15 cellular contexts compared by ENCODE assay signal in the genomic region with DNA sequence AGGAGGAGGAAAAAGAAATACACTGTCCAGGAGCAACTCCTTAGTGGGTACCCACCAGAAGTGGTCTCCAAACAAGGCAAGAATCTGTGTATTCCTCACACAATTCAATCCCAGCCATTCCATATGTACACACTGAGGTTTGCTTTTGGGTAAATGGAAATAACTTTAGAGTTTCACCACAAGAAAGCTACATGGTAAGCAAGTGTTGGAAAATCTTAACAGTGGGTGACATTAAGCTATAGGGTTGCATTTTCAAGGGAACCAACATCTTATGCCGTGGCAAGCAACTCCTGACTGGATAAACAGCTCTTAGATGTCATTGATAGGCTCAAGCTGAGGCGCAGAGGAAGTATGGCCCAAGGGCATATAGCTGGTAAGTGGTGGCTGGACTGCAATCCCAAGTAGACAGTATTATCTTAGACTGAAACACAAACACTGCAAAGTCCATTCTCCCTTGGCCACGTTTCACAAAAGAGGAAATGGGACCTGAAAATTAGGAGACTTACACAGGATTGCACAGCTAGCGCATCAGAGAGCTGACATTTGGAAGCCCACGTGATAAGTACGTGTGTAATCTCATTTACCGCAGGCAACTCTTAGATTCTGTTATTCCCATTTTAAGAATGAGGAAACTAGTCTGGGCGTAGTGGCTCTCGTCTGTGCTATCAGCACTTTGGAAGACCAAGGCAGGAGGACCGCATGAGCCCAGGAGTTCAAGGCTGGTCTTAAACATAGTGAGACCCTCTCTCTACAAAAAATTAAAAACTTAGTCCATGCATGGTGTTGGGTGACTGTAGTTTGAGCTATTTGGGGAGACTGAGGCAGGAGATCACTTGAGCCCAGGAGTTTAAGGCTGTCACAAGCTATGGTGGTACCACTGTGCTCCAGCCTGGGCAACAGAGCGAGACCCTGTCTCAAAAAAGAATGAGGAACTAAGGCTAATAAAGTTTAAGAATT. TPM values are rescaled to one million over a fixed set of nuclear protein-coding genes. Genes with fewer than 3 reads are reported as not detected.
DNase-seq lines count a peak whose midpoint lies in the region; TF ChIP-seq lines count a peak whose summit lies in the region.
"Had no signal": no experiment of that assay in that cellular context is flagged by ENCODE, and none has a peak within 500 bp of the region (broad histone marks: within the 10 kb centered on the region; RNA-seq: fewer than 3 reads in every experiment).

No MANE protein-coding gene starts in this region.

- H3K9me3 ChIP-seq in mammary epithelial cell (replicated peaks; ENCODE audit: insufficient read depth, low read length) (peaks cover 2% of the 10 kb centered on the region), A673 (ENCODE audit: low read depth, low read length, poor library complexity, severe bottlenecking) (no peaks in the 10 kb centered on the region)
- H3K9me3 ChIP-seq: A549, esophagus squamous epithelium, transverse colon had no signal

- 83% methylated on average over 11 of the region's 11 CpGs for WGBS in mammary epithelial cell (ENCODE audit: low coverage, missing lambda C conversion rate)

- CTCF ChIA-PET in MCF 10A (lab: Yijun Ruan, JAX), result interaction anchor here (0.6 to 1.7 kb wide), 3 partner anchors 9 to 124 kb away, joined by 4 to 5 read pairs (median 4); no protein-coding TSS in a partner anchor
- CTCF ChIA-PET in mammary epithelial cell (lab: Charles Lee; ENCODE audit: low non-redundant PET), result no interaction called here
- CTCF ChIA-PET in A673 (lab: Charles Lee), result no interaction called here

- no peak overlapping the region for H2AFZ ChIP-seq in mammary epithelial cell (ENCODE audit: low read depth, low read length)

- no peak overlapping the region for H3K27ac ChIP-seq in mammary epithelial cell (ENCODE audit: insufficient read depth, low read depth, low read length)
- no peak overlapping the region for H3K27ac ChIP-seq in A673 (ENCODE audit: low read depth, low read length, poor library complexity, severe bottlenecking)
- H3K27ac ChIP-seq: A549, esophagus squamous epithelium, transverse colon had no signal

- H4K20me1 ChIP-seq in mammary epithelial cell (ENCODE audit: insufficient read depth, low read length), result no peaks in the 10 kb centered on the region

- TF ChIP-seq CTCF in MCF 10A (IDR thresholded peaks at IDR 0.05; ENCODE audit: unreplicated experiment) (no peak), mammary epithelial cell (conservative IDR thresholded peaks at IDR 0.05 in 1 of 2, IDR thresholded peaks at IDR 0.05 in 1 of 2; ENCODE audit: extremely low read depth in 1 of 2, insufficient read depth in 1 of 2, low read depth in 1 of 2, low read length in 2 of 2) (no peak), A673 (conservative IDR thresholded peaks at IDR 0.05; ENCODE audit: low read depth, low read length) (no peak)

- DNase-seq in MCF 10A (ENCODE audit: unreplicated experiment) (no peak), mammary epithelial cell (no peak), RPMI7951 (ENCODE audit: low read depth) (peak; percentile 71), foreskin melanocyte (peak; percentile 83), superior temporal gyrus (ENCODE audit: extremely low spot score) (peak; percentile 29), NCI-H2196 (lab: John Stamatoyannopoulos, UW; ENCODE audit: unreplicated experiment) (no peak), AG08395 (ENCODE audit: low spot score) (no peak), A673 (ENCODE audit: low spot score) (no peak)
- DNase-seq: activated naive CD4-positive, alpha-beta T cell treated with anti-CD3 and anti-CD28 coated beads, Interleukin-2, amount 50 U/mL, for 16 hours; DMS79; esophagus squamous epithelium; NCI-H2107; transverse colon had no signal

- dilution Hi-C loops in mammary epithelial cell (cut with HindIII; ENCODE audit: low sequenced_read_pairs), result no loop called here

- no peaks in the 10 kb centered on the region for H3K36me3 Mint-ChIP-seq in MCF 10A (ENCODE audit: insufficient read depth, unreplicated experiment)

- peaks cover 25% of the 10 kb centered on the region for H3K4me1 Mint-ChIP-seq in MCF 10A (ENCODE audit: insufficient read depth, unreplicated experiment)

- BruUV-seq in MCF 10A (replicated peaks; lab: Mats Ljungman, UMichigan) (no TSS peak), mammary epithelial cell (replicated peaks; lab: Mats Ljungman, UMichigan) (no TSS peak), A673 (replicated peaks; lab: Mats Ljungman, UMichigan) (no TSS peak)

- intact Hi-C loops in MCF 10A (cut with micrococcal nuclease), result no loop called here
- intact Hi-C loops in mammary epithelial cell (cut with micrococcal nuclease), result no loop called here
- intact Hi-C loops in A673 (cut with micrococcal nuclease; ENCODE audit: unreplicated experiment), result no loop called here

- H3K4me1 ChIP-seq in mammary epithelial cell (ENCODE audit: insufficient read depth, low read length) (peaks cover 42% of the 10 kb centered on the region), A673 (ENCODE audit: insufficient read depth, low read length, poor library complexity, severe bottlenecking) (peaks cover 5% of the 10 kb centered on the region)

- in situ Hi-C loops in mammary epithelial cell (cut with MboI; ENCODE audit: low sequenced_read_pairs in 2 of 2), result loop anchor here in 1 of 2 donors (10.0 kb wide), 1 partner anchor 67 kb away; a partner anchor contains a TSS

- H3K4me3 ChIP-seq in mammary epithelial cell (replicated peaks in 1 of 3; ENCODE audit: insufficient read depth in 1 of 3, low read depth in 2 of 3, low read length in 3 of 3) (no peak overlapping the region), A673 (ENCODE audit: low read depth, low read length, poor library complexity, severe bottlenecking) (no peak overlapping the region)
- H3K4me3 ChIP-seq: A549, esophagus squamous epithelium, transverse colon had no signal

- H3K27me3 Mint-ChIP-seq in MCF 10A (ENCODE audit: insufficient read depth, unreplicated experiment), result no peaks in the 10 kb centered on the region

- no peak overlapping the region for H3K4me3 Mint-ChIP-seq in MCF 10A (ENCODE audit: unreplicated experiment)

- H3K27me3 ChIP-seq in mammary epithelial cell (ENCODE audit: insufficient read depth, low read length) (no peaks in the 10 kb centered on the region), A673 (replicated peaks; ENCODE audit: insufficient read depth, low read depth, low read length, poor library complexity) (no peaks in the 10 kb centered on the region)
- H3K27me3 ChIP-seq: esophagus squamous epithelium, transverse colon had no signal

- peak overlapping the region; percentile 1 for H3K27ac Mint-ChIP-seq in MCF 10A (ENCODE audit: low read depth, unreplicated experiment)

- no peak overlapping the region for H3K4me2 ChIP-seq in mammary epithelial cell (ENCODE audit: insufficient read depth, low read depth, low read length)
- H3K4me2 ChIP-seq: A549 had no signal

- peaks cover 11% of the 10 kb centered on the region for H3K79me2 ChIP-seq in mammary epithelial cell (ENCODE audit: insufficient read depth, low read length)

- POLR2A ChIA-PET in MCF 10A (lab: Yijun Ruan, JAX) (interaction anchor here (0.7 to 7.7 kb wide), 3 partner anchors 17 to 47 kb away, joined by 3 to 226 read pairs (median 3); a partner anchor contains a TSS), A673 (lab: Charles Lee; ENCODE audit: low non-redundant PET) (interaction anchor here (0.6 to 0.7 kb wide), 2 partner anchors 74 to 109 kb away, joined by 3 to 4 read pairs; no protein-coding TSS in a partner anchor)

- H3K36me3 ChIP-seq in mammary epithelial cell (ENCODE audit: insufficient read depth, low read length) (no peaks in the 10 kb centered on the region), A673 (ENCODE audit: insufficient read depth, low read length, poor library complexity, severe bottlenecking) (no peaks in the 10 kb centered on the region)
- H3K36me3 ChIP-seq: esophagus squamous epithelium, transverse colon had no signal

- no peak overlapping the region for H3K9ac ChIP-seq in mammary epithelial cell (ENCODE audit: insufficient read depth, low read length)
- H3K9ac ChIP-seq: KMS-11 had no signal

- no peaks in the 10 kb centered on the region for H3K9me3 Mint-ChIP-seq in MCF 10A (ENCODE audit: unreplicated experiment)

RNA-seq across cellular contexts. Expression of a gene that starts 4.0 kb away (rescaled TPM):
- total RNA-seq in MCF 10A (2022), result 36.0 and 45.4 TPM in 2 replicates
- 10 to 100 TPM; 29.2 to 60.0 TPM for total RNA-seq in mammary epithelial cell
- 6.5 TPM for polyA plus RNA-seq in mammary epithelial cell
- polyA minus RNA-seq in mammary epithelial cell, result 36.1 TPM
- 23.4 and 30.1 TPM in 2 replicates for total RNA-seq in RPMI7951 (2014; rRNA removed; shearing (Covaris generic))
- 27.6 and 36.2 TPM in 2 replicates for total RNA-seq in A673 (2021)

RNA-seq across cellular contexts. Expression of a gene that starts 31.5 kb away (rescaled TPM):
- 360 TPM in 2 replicates for total RNA-seq in MCF 10A (2022)
- total RNA-seq in mammary epithelial cell, result 100 to 1,000 TPM; 118 to 285 TPM
- polyA plus RNA-seq in mammary epithelial cell, result 124 TPM
- polyA minus RNA-seq in mammary epithelial cell, result 52.9 TPM
- total RNA-seq in RPMI7951 (2014; rRNA removed; shearing (Covaris generic)), result 246 and 276 TPM in 2 replicates
- 447 and 457 TPM in 2 replicates for total RNA-seq in A673 (2021)

Comparison
In these comparisons a context has a peak if more than half of its experiments do, and no peak if none do; other contexts are left out.
1. DNase-seq: peak in RPMI7951 (single experiment), foreskin melanocyte (single experiment) and superior temporal gyrus (single experiment); none in MCF 10A (single experiment), mammary epithelial cell (single experiment), NCI-H2196 (single experiment), AG08395 (single experiment) and A673 (single experiment).